Comparison of ENCODE assay signal across 13 cellular contexts in genomic region chr5:112951124-112951702, GRCh38.
A peak's percentile ranks its signal among the peaks of the same experiment; 100 is the strongest.
DNase-seq lines count a peak whose midpoint lies in the region; ATAC-seq lines count a peak whose summit lies in the region.
"Had no signal": no experiment of that assay in that cellular context is flagged by ENCODE, and none has a peak within 500 bp of the region (broad histone marks: within the 10 kb centered on the region; RNA-seq: fewer than 3 reads in every experiment).

No MANE protein-coding gene starts in this region.

- ATAC-seq in GM21717 (IDR thresholded peaks at IDR 0.05; ENCODE audit: unreplicated experiment) (peak; percentile 92), HG03175 (IDR thresholded peaks at IDR 0.05; ENCODE audit: unreplicated experiment) (peak; percentile 95)
- ATAC-seq in stimulated activated naive CD8-positive, alpha-beta T cell treated with anti-CD3 and anti-CD28 coated beads, Interleukin-15, amount 100 ng/mL, for 72 hours, result peak; percentile 81

- H3K9me3 Mint-ChIP-seq in stimulated activated naive CD8-positive, alpha-beta T cell treated with anti-CD3 and anti-CD28 coated beads, Interleukin-15, amount 100 ng/mL, for 72 hours, result no peaks in the 10 kb centered on the region
- H3K9me3 Mint-ChIP-seq: immature natural killer cell had no signal

- no peaks in the 10 kb centered on the region for H3K27me3 Mint-ChIP-seq in stimulated activated naive CD8-positive, alpha-beta T cell treated with anti-CD3 and anti-CD28 coated beads, Interleukin-15, amount 100 ng/mL, for 72 hours

- H3K4me1 Mint-ChIP-seq in stimulated activated naive CD8-positive, alpha-beta T cell treated with anti-CD3 and anti-CD28 coated beads, Interleukin-15, amount 100 ng/mL, for 72 hours, result no peaks in the 10 kb centered on the region
- H3K4me1 Mint-ChIP-seq: immature natural killer cell had no signal

- DNase-seq in stimulated activated CD4-positive, alpha-beta T cell treated with anti-CD3 and anti-CD28 coated beads, Interleukin-1b, Interleukin-23, amount 100 ng/mL, for 48 hours, result peak; percentile 62
- no peak for DNase-seq in stimulated activated CD4-positive, alpha-beta T cell treated with anti-CD3 and anti-CD28 coated beads, Interleukin-12 subunit alpha, Interleukin-12 subunit beta, amount 100 ng/mL, for 4 hours
- DNase-seq in stimulated activated naive CD8-positive, alpha-beta T cell treated with anti-CD3 and anti-CD28 coated beads, Interleukin-15, amount 100 ng/mL, for 72 hours, result peak in 1 of 2 donors; percentile 54
- DNase-seq in NCI-H1048 (lab: John Stamatoyannopoulos, UW), result no peak
- DNase-seq in effector CD8-positive, alpha-beta T cell (lab: John Stamatoyannopoulos, UW), result no peak
- DNase-seq in NCI-H2029 (lab: John Stamatoyannopoulos, UW), result no peak
- DNase-seq: colonic mucosa, immature natural killer cell, NCI-H510A treated with DMSO at 0.1 percent for 48 hours, SHP77 treated with DMSO at 0.1 percent for 48 hours, WERI-Rb-1 had no signal

- no peak overlapping the region for H3K4me3 Mint-ChIP-seq in stimulated activated naive CD8-positive, alpha-beta T cell treated with anti-CD3 and anti-CD28 coated beads, Interleukin-15, amount 100 ng/mL, for 72 hours
- H3K4me3 Mint-ChIP-seq: immature natural killer cell had no signal

- H3K27ac Mint-ChIP-seq in stimulated activated naive CD8-positive, alpha-beta T cell treated with anti-CD3 and anti-CD28 coated beads, Interleukin-15, amount 100 ng/mL, for 72 hours, result peak overlapping the region in 1 of 2 donors; percentile 97
- H3K27ac Mint-ChIP-seq: immature natural killer cell had no signal
